In genomic region chr11:109583996-109584395, GRCh38 we compare ENCODE assay signal across 18 cellular contexts.
DNase-seq lines count a peak whose midpoint lies in the region; FAIRE-seq and TF ChIP-seq lines count a peak whose summit lies in the region.
"Had no signal": no experiment of that assay in that cellular context is flagged by ENCODE, and none has a peak within 500 bp of the region (broad histone marks: within the 10 kb centered on the region; RNA-seq: fewer than 3 reads in every experiment).

No MANE protein-coding gene starts in this region.

- H3K4me2 ChIP-seq in osteoblast (ENCODE audit: insufficient read depth, low read length), result peak overlapping the region; percentile 41
- H3K4me2 ChIP-seq: GM23338 had no signal

- peak overlapping the region; percentile 1 for H3K27ac Mint-ChIP-seq in chondrocyte (ENCODE audit: unreplicated experiment)
- no peak overlapping the region for H3K27ac Mint-ChIP-seq in Calu3 (ENCODE audit: unreplicated experiment)
- H3K27ac Mint-ChIP-seq: CD4-positive, alpha-beta memory T cell; GM23338; HFFc6 had no signal

- H3K4me1 Mint-ChIP-seq in chondrocyte (ENCODE audit: low read depth), result peaks cover 17% of the 10 kb centered on the region
- H3K4me1 Mint-ChIP-seq in Calu3 (ENCODE audit: low read depth, unreplicated experiment), result no peaks in the 10 kb centered on the region
- H3K4me1 Mint-ChIP-seq: CD4-positive, alpha-beta memory T cell had no signal

- no peaks in the 10 kb centered on the region for H3K36me3 ChIP-seq in osteoblast (ENCODE audit: insufficient read depth, low read length)
- H3K36me3 ChIP-seq: HAP-1 had no signal

- H3K36me3 Mint-ChIP-seq in chondrocyte (ENCODE audit: low read depth) (no peaks in the 10 kb centered on the region), Calu3 (ENCODE audit: insufficient read depth, unreplicated experiment) (no peaks in the 10 kb centered on the region)
- H3K36me3 Mint-ChIP-seq: CD4-positive, alpha-beta memory T cell had no signal

- intact Hi-C loops in Calu3 (cut with micrococcal nuclease; ENCODE audit: unreplicated experiment), result no loop called here

- no peaks in the 10 kb centered on the region for H3K9me3 Mint-ChIP-seq in chondrocyte (ENCODE audit: low read depth)
- no peaks in the 10 kb centered on the region for H3K9me3 Mint-ChIP-seq in Calu3 (ENCODE audit: low read depth, unreplicated experiment)
- H3K9me3 Mint-ChIP-seq: GM23338, HFFc6 had no signal

- no peak for FAIRE-seq in GM12891 (lab: Jason Lieb, UNC)
- FAIRE-seq: G401.6, GM19239 had no signal

- CTCF ChIA-PET in AG04449 (lab: Yijun Ruan, JAX) (interaction anchor here (1.1 kb wide), 2 partner anchors 9 to 157 kb away, joined by 3 read pairs; no protein-coding TSS in a partner anchor), Calu3 (lab: Charles Lee) (no interaction called here)

- no peak overlapping the region for H3K27ac ChIP-seq in osteoblast (ENCODE audit: low read depth, low read length)

- H3K27me3 Mint-ChIP-seq in chondrocyte (ENCODE audit: low read depth) (no peaks in the 10 kb centered on the region), Calu3 (ENCODE audit: unreplicated experiment) (peaks cover 8% of the 10 kb centered on the region)
- H3K27me3 Mint-ChIP-seq: CD4-positive, alpha-beta memory T cell had no signal

- peak; percentile 12 for DNase-seq in AG04449 (ENCODE audit: low read depth, low spot score)
- no peak for DNase-seq in chondrocyte (ENCODE audit: low spot score)
- peak; percentile 52 for DNase-seq in osteoblast (ENCODE audit: insufficient read length, low spot score, missing footprints)
- no peak for DNase-seq in GM12891 (ENCODE audit: insufficient read length, low spot score)
- DNase-seq in effector CD8-positive, alpha-beta T cell (lab: John Stamatoyannopoulos, UW), result no peak
- no peak for DNase-seq in Calu3
- DNase-seq in medulla oblongata (ENCODE audit: extremely low spot score), result no peak
- DNase-seq: ACHN; C1 segment of cervical spinal cord; CD4-positive, alpha-beta memory T cell; COR-L47; DMS153; DND-41; HFFc6 had no signal

- H3K4me3 Mint-ChIP-seq in chondrocyte (ENCODE audit: unreplicated experiment) (no peak overlapping the region), Calu3 (ENCODE audit: low read depth, unreplicated experiment) (no peak overlapping the region)
- H3K4me3 Mint-ChIP-seq: CD4-positive, alpha-beta memory T cell; GM23338; HFFc6 had no signal

- no peaks in the 10 kb centered on the region for H3K9me3 ChIP-seq in osteoblast (ENCODE audit: low read depth, low read length)
- H3K9me3 ChIP-seq: HAP-1 had no signal

- H2AFZ ChIP-seq in osteoblast (ENCODE audit: low read length), result no peak overlapping the region
- H2AFZ ChIP-seq: GM23338 had no signal

- POLR2A ChIA-PET in AG04449 (lab: Yijun Ruan, JAX), result no interaction called here

- H3K27me3 ChIP-seq in osteoblast (ENCODE audit: insufficient read depth, low read length), result no peaks in the 10 kb centered on the region

- H3K4me1 ChIP-seq in osteoblast (ENCODE audit: insufficient read depth, low read length), result peaks cover 15% of the 10 kb centered on the region
- H3K4me1 ChIP-seq: HAP-1 had no signal

- H3K79me2 ChIP-seq in osteoblast (ENCODE audit: insufficient read depth, low read length), result no peaks in the 10 kb centered on the region

- H4K20me1 ChIP-seq in osteoblast (ENCODE audit: insufficient read depth, low read length), result no peaks in the 10 kb centered on the region

- H3K4me3 ChIP-seq in AG04449 (ENCODE audit: low read depth, low read length), result no peak overlapping the region
- H3K4me3 ChIP-seq in osteoblast (ENCODE audit: insufficient read depth, low read length), result no peak overlapping the region
- H3K4me3 ChIP-seq: GM23338, HAP-1 had no signal

- no peak for TF ChIP-seq POLR2A in GM12891 (IDR thresholded peaks at IDR 0.05; ENCODE audit: low read depth, low read length)

- no peak for TF ChIP-seq CTCF in AG04449 (IDR thresholded peaks at IDR 0.05; ENCODE audit: insufficient read depth, low read length, missing control alignments)
- TF ChIP-seq CTCF in chondrocyte (IDR thresholded peaks at IDR 0.05), result no peak
- TF ChIP-seq CTCF in osteoblast (IDR thresholded peaks at IDR 0.05; ENCODE audit: extremely low read depth, low read depth, low read length), result no peak
- TF ChIP-seq CTCF in Calu3 (IDR thresholded peaks at IDR 0.05; ENCODE audit: unreplicated experiment), result no peak

- no TSS peak for BruUV-seq in Calu3 (replicated peaks; lab: Mats Ljungman, UMichigan)

TF ChIP-seq in GM12891, 5 proteins besides CTCF, POLR2A, EP300 and RAD21:
- TF ChIP-seq TAF1 (IDR thresholded peaks at IDR 0.05; ENCODE audit: low read depth, low read length) (no peak), SPI1 (IDR thresholded peaks at IDR 0.05; ENCODE audit: low read depth, low read length) (no peak), POLR2AphosphoS5 (IDR thresholded peaks at IDR 0.05; ENCODE audit: low read depth, low read length) (no peak), POU2F2 (IDR thresholded peaks at IDR 0.05; ENCODE audit: low read depth, low read length) (no peak), PAX5 (IDR thresholded peaks at IDR 0.05; ENCODE audit: insufficient read depth, low read length, severe bottlenecking) (no peak)

Comparison
In these comparisons a context has a peak if more than half of its experiments do, and no peak if none do; other contexts are left out.
1. DNase-seq: peak in AG04449 (single experiment) and osteoblast (single experiment); none in chondrocyte (single experiment), GM12891 (single experiment), effector CD8-positive, alpha-beta T cell (single experiment), Calu3 (single experiment) and medulla oblongata (single experiment).